Comparison of ENCODE assay signal across 20 cellular contexts in genomic region chr6:107102414-107102805, GRCh38. TPM values are rescaled to one million over a fixed set of nuclear protein-coding genes. Genes with fewer than 3 reads are reported as not detected.
DNase-seq lines count a peak whose midpoint lies in the region; ATAC-seq and TF ChIP-seq lines count a peak whose summit lies in the region.
"Had no signal": no experiment of that assay in that cellular context is flagged by ENCODE, and none has a peak within 500 bp of the region (broad histone marks: within the 10 kb centered on the region; RNA-seq: fewer than 3 reads in every experiment).

No MANE protein-coding gene starts in this region.

- H3K27me3 ChIP-seq in cardiac muscle cell, result no peaks in the 10 kb centered on the region
- no peaks in the 10 kb centered on the region for H3K27me3 ChIP-seq in heart left ventricle
- H3K27me3 ChIP-seq: right atrium auricular region had no signal

- H3K9me3 ChIP-seq in cardiac muscle cell (ENCODE audit: low read depth) (no peaks in the 10 kb centered on the region), heart left ventricle (no peaks in the 10 kb centered on the region)
- H3K9me3 ChIP-seq: HAP-1, right atrium auricular region had no signal

- H3K36me3 ChIP-seq in cardiac muscle cell (no peaks in the 10 kb centered on the region), heart left ventricle (no peaks in the 10 kb centered on the region)
- H3K36me3 ChIP-seq: right atrium auricular region had no signal

- H3K4me3 ChIP-seq in cardiac muscle cell (no peak overlapping the region), heart left ventricle (no peak overlapping the region)
- H3K4me3 ChIP-seq: coronary artery, HAP-1, K562, right atrium auricular region had no signal

- DNase-seq in cardiac muscle cell (ENCODE audit: low read depth in 1 of 2, low spot score in 1 of 2) (peak in 1 of 2 donors; percentile 24), heart left ventricle (no peak), NCI-H446 (lab: John Stamatoyannopoulos, UW) (peak; percentile 6 to 76), cerebellar nuclear complex (lab: John Stamatoyannopoulos, UW) (peak; percentile 6 to 81), SKM-1 (lab: John Stamatoyannopoulos, UW; ENCODE audit: unreplicated experiment) (no peak), activated T-cell treated with anti-CD3 and anti-CD28 coated beads for 4 hours (no peak)
- DNase-seq: activated CD8-positive, alpha-beta memory T cell treated with anti-CD3 and anti-CD28 coated beads, Interleukin-2, amount 50 U/mL, for 4 hours; activated naive CD8-positive, alpha-beta T cell treated with anti-CD3 and anti-CD28 coated beads, Interleukin-2, amount 10 ng/mL, durations not matched to agents 7 days and 5 days; Calu3; mesenchymal stem cell; naive B cell; NCI-H187; NCI-H226; T-helper 2 cell had no signal

- no peak for TF ChIP-seq CTCF in cardiac muscle cell (IDR thresholded peaks at IDR 0.05; ENCODE audit: low read depth, low read length)
- TF ChIP-seq CTCF in heart left ventricle (IDR thresholded peaks at IDR 0.05), result no peak

- peaks cover 38% of the 10 kb centered on the region for H3K4me1 ChIP-seq in cardiac muscle cell (ENCODE audit: low read depth)
- H3K4me1 ChIP-seq in heart left ventricle, result peaks cover 0 to 15% (median 0%) of the 10 kb centered on the region in 12 donors

- 77 to 86% (median 83%) methylated on average over 5 to 7 of the region's 7 CpGs for WGBS in heart left ventricle, 4 donors

- intact Hi-C loops in heart left ventricle (cut with DNase I), result no loop called here

- no peak for TF ChIP-seq POLR2A in heart left ventricle (IDR thresholded peaks at IDR 0.05)

- H3K27ac ChIP-seq in cardiac muscle cell (peak overlapping the region; percentile 68), heart left ventricle (no peak overlapping the region)
- H3K27ac ChIP-seq: coronary artery, right atrium auricular region had no signal

- ATAC-seq in heart left ventricle, result no peak
- ATAC-seq in HG02763 (IDR thresholded peaks at IDR 0.05; ENCODE audit: unreplicated experiment), result no peak
- ATAC-seq in GM21423 (IDR thresholded peaks at IDR 0.05; ENCODE audit: unreplicated experiment), result no peak
- ATAC-seq: K562 had no signal

RNA-seq across cellular contexts. Expression of gene BEND3, which starts 12.9 kb away (rescaled TPM):
- total RNA-seq in cardiac muscle cell (6.8 and 7.7 TPM in 2 replicates), heart left ventricle (1 to 10 TPM in 8 of 9 donors, under 1 TPM in 1; 0.75 to 2.0 (median 1.5) TPM)
- polyA plus RNA-seq in cardiac muscle cell (3.0 and 3.4 TPM in 2 replicates), heart left ventricle (1 to 10 TPM in 1 of 2 donors, under 1 TPM in 1; 0.30 to 1.1 TPM)

Comparison
In these comparisons a context has a peak if more than half of its experiments do, and no peak if none do; other contexts are left out.
1. DNase-seq: peak in NCI-H446 (2 of 2) and cerebellar nuclear complex (2 of 2); none in heart left ventricle (0 of 5), SKM-1 (single experiment) and activated T-cell treated with anti-CD3 and anti-CD28 coated beads for 4 hours (single experiment).